ENCODE assay signal across 8 cellular contexts in the genomic region with DNA sequence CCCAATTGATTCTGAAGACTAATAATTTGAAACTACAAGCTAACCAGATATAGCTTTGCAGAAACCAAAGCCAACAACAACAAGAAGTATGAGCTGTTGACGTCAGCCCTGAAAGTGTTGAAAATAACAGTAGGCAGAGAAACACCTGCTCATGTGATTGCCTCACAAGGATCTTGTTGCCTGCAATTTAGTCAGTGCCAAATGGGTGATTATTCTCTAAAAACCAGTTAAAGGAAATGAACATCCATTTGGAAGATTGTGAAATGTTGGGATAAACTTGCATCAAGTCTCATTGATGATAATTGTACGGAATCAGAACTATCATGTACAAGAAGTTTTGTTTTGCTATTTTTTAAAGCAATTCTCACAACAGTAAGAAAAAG. TPM values are rescaled to one million over a fixed set of nuclear protein-coding genes. Genes with fewer than 3 reads are reported as not detected.
DNase-seq lines count a peak whose midpoint lies in the region; ATAC-seq, FAIRE-seq and TF ChIP-seq lines count a peak whose summit lies in the region.

No MANE protein-coding gene starts in this region.

- no peaks in the 10 kb centered on the region for H3F3A ChIP-seq in GM23338 (replicated peaks; ENCODE audit: low read depth)

- H3K9me3 Mint-ChIP-seq in stimulated activated naive B cell treated with anti-CD40 and anti-IgM and Interleukin-4, amounts not matched to agents 10 μg/mL and 1 μg/mL and 100 μg/mL, for 72 hours: no peaks in the 10 kb centered on the region
- no peaks in the 10 kb centered on the region for H3K9me3 Mint-ChIP-seq in GM23338

- H3K27ac Mint-ChIP-seq in stimulated activated naive B cell treated with anti-CD40 and anti-IgM and Interleukin-4, amounts not matched to agents 10 μg/mL and 1 μg/mL and 100 μg/mL, for 72 hours: peak overlapping the region; percentile 92
- H3K27ac Mint-ChIP-seq in GM23338: no peak overlapping the region

- intact Hi-C loops in breast epithelium (cut with DNase I; ENCODE audit: low total_unique reads): loop anchor here (5.0 kb wide), 1 partner anchor 1619 kb away; no protein-coding TSS in a partner anchor

- no peaks in the 10 kb centered on the region for H4K20me1 ChIP-seq in GM23338 (replicated peaks; ENCODE audit: insufficient read depth)

- no peak overlapping the region for H2AFZ ChIP-seq in GM23338

- H3K9me2 ChIP-seq in GM23338 (ENCODE audit: insufficient read depth): no peaks in the 10 kb centered on the region

- TF ChIP-seq POLR2A in GM12891 (IDR thresholded peaks at IDR 0.05; ENCODE audit: low read depth, low read length) (peak; percentile 55), breast epithelium (IDR thresholded peaks at IDR 0.05) (no peak)

- H3K27me3 ChIP-seq in breast epithelium (no peaks in the 10 kb centered on the region), GM23338 (ENCODE audit: insufficient read depth) (no peaks in the 10 kb centered on the region)

- H3K4me1 Mint-ChIP-seq in stimulated activated naive B cell treated with anti-CD40 and anti-IgM and Interleukin-4, amounts not matched to agents 10 μg/mL and 1 μg/mL and 100 μg/mL, for 72 hours: peaks cover 39 to 62% of the 10 kb centered on the region in 2 donors
- peaks cover 2% of the 10 kb centered on the region; the same call in 1 of the 3 replicates for H3K4me1 Mint-ChIP-seq in GM23338

- H3K4me1 ChIP-seq in breast epithelium: no peaks in the 10 kb centered on the region
- H3K4me1 ChIP-seq in GM23338 (ENCODE audit: insufficient read depth): no peaks in the 10 kb centered on the region

- peaks cover 54 to 68% of the 10 kb centered on the region in 2 donors for H3K36me3 Mint-ChIP-seq in stimulated activated naive B cell treated with anti-CD40 and anti-IgM and Interleukin-4, amounts not matched to agents 10 μg/mL and 1 μg/mL and 100 μg/mL, for 72 hours
- no peaks in the 10 kb centered on the region for H3K36me3 Mint-ChIP-seq in GM23338 (ENCODE audit: low read depth)

- H3K4me2 ChIP-seq in GM23338: no peak overlapping the region

- H3K27ac ChIP-seq in breast epithelium: peak overlapping the region in 1 of 2 donors; percentile 0
- no peak overlapping the region for H3K27ac ChIP-seq in GM23338 (ENCODE audit: low read depth)

- peak; percentile 94 for FAIRE-seq in GM12891 (lab: Jason Lieb, UNC)

- TF ChIP-seq CTCF in breast epithelium (IDR thresholded peaks at IDR 0.05): no peak
- TF ChIP-seq CTCF in GM23338 (conservative IDR thresholded peaks at IDR 0.05; ENCODE audit: low read depth in 2 of 2): no peak

- peak overlapping the region; percentile 88 for H3K4me3 Mint-ChIP-seq in stimulated activated naive B cell treated with anti-CD40 and anti-IgM and Interleukin-4, amounts not matched to agents 10 μg/mL and 1 μg/mL and 100 μg/mL, for 72 hours
- H3K4me3 Mint-ChIP-seq in GM23338: no peak overlapping the region

- H3K9me3 ChIP-seq in breast epithelium: no peaks in the 10 kb centered on the region

- no peaks in the 10 kb centered on the region for H3K27me3 Mint-ChIP-seq in stimulated activated naive B cell treated with anti-CD40 and anti-IgM and Interleukin-4, amounts not matched to agents 10 μg/mL and 1 μg/mL and 100 μg/mL, for 72 hours
- peaks cover 1% of the 10 kb centered on the region for H3K27me3 Mint-ChIP-seq in GM23338 (ENCODE audit: insufficient read depth, low read depth, poor library complexity)

- DNase-seq in GM12891 (ENCODE audit: insufficient read length, low spot score) (no peak), breast epithelium (ENCODE audit: low spot score in 2 of 2) (no peak), iPS-NIHi7 (ENCODE audit: extremely low spot score) (no peak), DMS79 treated with DMSO at 0.1 percent for 48 hours (lab: John Stamatoyannopoulos, UW) (no peak), GM23338 (ENCODE audit: low spot score) (no peak)
- no peak for DNase-seq in stimulated activated naive B cell treated with anti-CD40 and anti-IgM and Interleukin-4, amounts not matched to agents 10 μg/mL and 1 μg/mL and 100 μg/mL, for 72 hours

- no peaks in the 10 kb centered on the region for H3K79me2 ChIP-seq in GM23338 (replicated peaks; ENCODE audit: insufficient read depth)

- ATAC-seq in GM19468 (IDR thresholded peaks at IDR 0.05; ENCODE audit: extremely low read depth, unreplicated experiment): peak; percentile 16
- ATAC-seq in HG03558 (IDR thresholded peaks at IDR 0.05; ENCODE audit: extremely low read depth, unreplicated experiment): peak; percentile 23
- ATAC-seq in stimulated activated naive B cell treated with anti-CD40 and anti-IgM and Interleukin-4, amounts not matched to agents 10 μg/mL and 1 μg/mL and 100 μg/mL, for 72 hours (replicated peaks): peak in 1 of 2 donors; percentile 13
- ATAC-seq in GM23338: no peak

- no peaks in the 10 kb centered on the region for H3K36me3 ChIP-seq in breast epithelium
- H3K36me3 ChIP-seq in GM23338 (ENCODE audit: insufficient read depth): no peaks in the 10 kb centered on the region

- H3K4me3 ChIP-seq in breast epithelium: peak overlapping the region in 2 of 3 donors; percentile 30 to 36
- no peak overlapping the region for H3K4me3 ChIP-seq in GM23338

TF ChIP-seq in GM12891, 5 proteins besides CTCF, POLR2A, EP300 and RAD21:
- no peak for TF ChIP-seq PAX5 (IDR thresholded peaks at IDR 0.05; ENCODE audit: insufficient read depth, low read length, severe bottlenecking)
- TF ChIP-seq TAF1 (IDR thresholded peaks at IDR 0.05; ENCODE audit: low read depth, low read length): peak; percentile 14; the same call in 1 of the 2 replicates

TF ChIP-seq in GM23338, 12 proteins besides CTCF, POLR2A, EP300 and RAD21 (continues in another document):
- no peak for TF ChIP-seq ZNF114 (CRISPR knock-in tag; IDR thresholded peaks at IDR 0.05)
- TF ChIP-seq EZH2phosphoT487 (IDR thresholded peaks at IDR 0.05; ENCODE audit: unreplicated experiment): no peak
- TF ChIP-seq EZH2 (IDR thresholded peaks at IDR 0.05; ENCODE audit: low read depth, unreplicated experiment): no peak
- TF ChIP-seq, protein P1, sequence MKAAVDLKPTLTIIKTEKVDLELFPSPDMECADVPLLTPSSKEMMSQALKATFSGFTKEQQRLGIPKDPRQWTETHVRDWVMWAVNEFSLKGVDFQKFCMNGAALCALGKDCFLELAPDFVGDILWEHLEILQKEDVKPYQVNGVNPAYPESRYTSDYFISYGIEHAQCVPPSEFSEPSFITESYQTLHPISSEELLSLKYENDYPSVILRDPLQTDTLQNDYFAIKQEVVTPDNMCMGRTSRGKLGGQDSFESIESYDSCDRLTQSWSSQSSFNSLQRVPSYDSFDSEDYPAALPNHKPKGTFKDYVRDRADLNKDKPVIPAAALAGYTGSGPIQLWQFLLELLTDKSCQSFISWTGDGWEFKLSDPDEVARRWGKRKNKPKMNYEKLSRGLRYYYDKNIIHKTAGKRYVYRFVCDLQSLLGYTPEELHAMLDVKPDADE (IDR thresholded peaks at IDR 0.05): no peak

RNA-seq across cellular contexts. Expression of a gene that starts 2.8 kb away (rescaled TPM):
- 70.8 TPM for polyA plus RNA-seq in GM12891 (2012; ENCODE audit: low read depth, missing spikeins)
- total RNA-seq in breast epithelium: 10 to 100 TPM; 11.5 to 18.7 (median 16.8) TPM
- total RNA-seq in GM23338 (2014; rRNA removed; shearing (Covaris generic)): not detected in 2 replicates
- 0.28 TPM in 1 of 2 replicates, not detected in the other for polyA plus RNA-seq in GM23338 (2016; fragmentation: Nextera tagmentation; extraction: Ambion mirVana)

Comparison
In these comparisons a context has a peak if more than half of its experiments do, and no peak if none do; other contexts are left out.
1. RNA of a gene that starts 2.8 kb away (total RNA-seq): 11.5 to 18.7 TPM in breast epithelium; not detected in GM23338; every median in the first group is over 10 times any median in the second.